Comparison of ENCODE assay signal across 1 cellular context in the genomic region with DNA sequence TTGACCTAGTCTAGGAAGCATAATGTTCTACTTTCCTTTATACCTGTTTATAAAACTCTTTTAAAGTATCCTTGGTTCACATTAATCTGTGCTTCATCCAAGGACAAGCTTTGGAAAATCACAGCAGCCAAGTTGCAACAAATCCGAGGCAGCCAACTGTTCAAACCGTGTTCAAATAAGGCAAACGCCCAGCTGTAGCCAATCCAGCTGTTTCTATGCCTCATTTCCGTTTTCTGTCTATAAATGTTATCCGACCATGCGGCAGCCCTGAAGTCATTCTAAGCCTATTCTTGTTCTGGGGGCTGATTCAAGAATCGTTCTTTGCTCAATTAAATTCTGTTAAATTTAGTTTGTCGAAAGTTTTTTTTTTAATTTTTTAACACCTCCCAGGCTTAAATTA.
TF ChIP-seq lines count a peak whose summit lies in the region.

No MANE protein-coding gene starts in this region.

TF ChIP-seq in IMR-90, 13 proteins besides CTCF, POLR2A, EP300 and RAD21:
- TF ChIP-seq FOS (IDR thresholded peaks at IDR 0.05; ENCODE audit: low read depth, low read length) (no peak), MAZ (IDR thresholded peaks at IDR 0.05; ENCODE audit: borderline replicate concordance, low read depth, low read length) (no peak), MXI1 (IDR thresholded peaks at IDR 0.05; ENCODE audit: borderline replicate concordance, low read depth, low read length) (no peak), CHD1 (IDR thresholded peaks at IDR 0.05; ENCODE audit: low read depth, low read length) (no peak)
- TF ChIP-seq, protein P1, sequence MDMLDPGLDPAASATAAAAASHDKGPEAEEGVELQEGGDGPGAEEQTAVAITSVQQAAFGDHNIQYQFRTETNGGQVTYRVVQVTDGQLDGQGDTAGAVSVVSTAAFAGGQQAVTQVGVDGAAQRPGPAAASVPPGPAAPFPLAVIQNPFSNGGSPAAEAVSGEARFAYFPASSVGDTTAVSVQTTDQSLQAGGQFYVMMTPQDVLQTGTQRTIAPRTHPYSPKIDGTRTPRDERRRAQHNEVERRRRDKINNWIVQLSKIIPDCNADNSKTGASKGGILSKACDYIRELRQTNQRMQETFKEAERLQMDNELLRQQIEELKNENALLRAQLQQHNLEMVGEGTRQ (IDR thresholded peaks at IDR 0.05; ENCODE audit: low read depth, low read length): no peak
